Comparison of ENCODE assay signal across 18 cellular contexts in the genomic region with DNA sequence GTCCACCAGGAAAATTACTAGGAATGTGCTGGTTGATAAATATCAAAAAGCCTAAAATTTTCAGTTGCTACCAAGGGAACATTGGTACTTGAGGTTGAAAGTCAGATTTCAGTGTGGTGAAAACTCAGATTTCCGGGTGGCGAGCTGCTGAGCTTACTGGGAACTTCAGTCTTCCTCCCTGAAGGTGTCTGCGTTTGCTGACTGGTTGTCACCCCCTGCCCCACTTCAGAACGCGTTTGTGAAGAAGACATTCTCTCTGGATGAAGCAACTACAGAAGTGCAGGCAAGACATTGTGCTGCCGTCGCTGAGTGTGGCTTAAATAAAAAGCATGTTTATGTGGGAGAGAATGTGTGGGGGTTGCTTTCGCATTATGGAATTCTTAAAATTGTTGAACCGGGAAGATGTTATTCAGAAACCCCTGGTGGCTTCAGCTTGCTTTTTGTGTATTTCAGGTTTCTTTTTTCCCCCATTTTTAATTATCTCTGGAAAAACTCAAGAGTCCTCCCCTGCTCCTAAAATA.
"Had no signal": no experiment of that assay in that cellular context is flagged by ENCODE, and none has a peak within 500 bp of the region (broad histone marks: within the 10 kb centered on the region; RNA-seq: fewer than 3 reads in every experiment).

No MANE protein-coding gene starts in this region.

- H3K4me1 ChIP-seq: gastroesophageal sphincter, right atrium auricular region had no signal

- DNase-seq: activated CD4-positive, alpha-beta T cell treated with anti-CD3 and anti-CD28 coated beads for 4 hours; activated CD8-positive, alpha-beta T cell treated with anti-CD3 and anti-CD28 coated beads for 36 hours; activated effector memory CD4-positive, alpha-beta T cell treated with anti-CD3 and anti-CD28 coated beads, Interleukin-2, amount 50 U/mL, for 16 hours; activated T-cell treated with anti-CD3 and anti-CD28 coated beads, Interleukin-2, amount 50 U/mL, for 48 hours; cerebellar nuclear complex; dermis blood vessel endothelial cell; effector memory CD8-positive, alpha-beta T cell; heart right ventricle; left colon; naive B cell; stimulated activated naive CD8-positive, alpha-beta T cell treated with anti-CD3 and anti-CD28 coated beads, Interleukin-15, Interleukin-2, amounts not matched to agents 100 U/mL and 50 U/mL, for 24 hours; T-helper 2 cell had no signal

- H3K36me3 ChIP-seq: gastroesophageal sphincter, heart right ventricle, neutrophil, right atrium auricular region had no signal

- ATAC-seq: activated CD8-positive, alpha-beta T cell treated with anti-CD3 and anti-CD28 coated beads for 36 hours; activated naive CD4-positive, alpha-beta T cell treated with anti-CD3 and anti-CD28 coated beads, Interleukin-2, amount 50 U/mL, for 72 hours; effector memory CD8-positive, alpha-beta T cell; gastroesophageal sphincter; heart right ventricle; left colon; stimulated activated naive CD8-positive, alpha-beta T cell treated with anti-CD3 and anti-CD28 coated beads, Interleukin-15, Interleukin-2, amounts not matched to agents 100 U/mL and 50 U/mL, for 24 hours had no signal

- H3K27me3 ChIP-seq: gastroesophageal sphincter, heart right ventricle, right atrium auricular region had no signal

- H3K4me3 Mint-ChIP-seq: activated CD8-positive, alpha-beta T cell treated with anti-CD3 and anti-CD28 coated beads for 36 hours; effector memory CD8-positive, alpha-beta T cell; WTC11 had no signal

- H3K4me3 ChIP-seq: gastroesophageal sphincter, heart right ventricle, lung, right atrium auricular region had no signal

- H3K27me3 Mint-ChIP-seq: naive B cell had no signal

- H3K27ac ChIP-seq: heart right ventricle, neutrophil, right atrium auricular region had no signal

- H3K27ac Mint-ChIP-seq: activated CD8-positive, alpha-beta T cell treated with anti-CD3 and anti-CD28 coated beads for 36 hours; effector memory CD8-positive, alpha-beta T cell; WTC11 had no signal

- H3K9me3 Mint-ChIP-seq: activated CD8-positive, alpha-beta T cell treated with anti-CD3 and anti-CD28 coated beads for 36 hours; activated naive CD4-positive, alpha-beta T cell treated with anti-CD3 and anti-CD28 coated beads, Interleukin-2, amount 50 U/mL, for 72 hours; effector memory CD8-positive, alpha-beta T cell; WTC11 had no signal
